Comparison of ENCODE assay signal across 10 cellular contexts in the genomic region with DNA sequence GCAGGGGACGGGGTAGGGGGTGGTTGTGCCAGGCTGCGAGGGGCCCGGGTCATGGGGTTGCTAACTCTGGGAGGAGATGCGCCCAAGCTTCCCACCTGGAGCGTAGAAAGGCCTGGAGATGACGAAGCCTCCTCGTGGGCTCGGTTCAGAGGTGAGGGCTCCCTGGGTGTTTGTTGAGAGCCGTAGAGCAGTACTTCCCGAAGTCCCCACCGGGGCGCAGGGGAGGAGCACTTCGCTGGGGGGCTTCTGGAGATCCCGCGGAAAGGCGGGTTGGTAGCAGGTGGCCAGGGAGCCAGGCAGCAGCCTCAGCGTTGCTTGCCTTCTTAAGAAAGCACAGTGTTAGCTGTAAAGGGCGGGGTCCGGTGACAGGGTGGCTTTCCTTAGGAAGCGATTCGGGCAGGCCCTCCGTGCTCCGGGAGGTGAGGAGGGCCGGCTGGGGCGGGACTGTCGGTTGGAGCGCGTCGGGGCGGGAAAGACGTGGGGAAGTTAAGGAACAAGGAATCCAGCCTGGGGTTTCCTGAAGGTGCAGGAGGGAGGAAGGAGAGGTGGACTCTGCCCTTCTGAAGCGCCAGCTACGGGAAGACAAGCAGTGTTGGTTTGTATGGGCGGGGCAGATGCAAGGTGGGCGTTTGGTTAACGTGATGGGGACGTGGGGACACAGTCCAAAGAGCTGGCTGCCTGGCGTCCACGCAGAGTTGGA. TPM values are rescaled to one million over a fixed set of nuclear protein-coding genes. Genes with fewer than 3 reads are reported as not detected.
DNase-seq lines count a peak whose midpoint lies in the region; ATAC-seq and FAIRE-seq lines count a peak whose summit lies in the region.
"Had no signal": no experiment of that assay in that cellular context is flagged by ENCODE, and none has a peak within 500 bp of the region (broad histone marks: within the 10 kb centered on the region; RNA-seq: fewer than 3 reads in every experiment).

No MANE protein-coding gene starts in this region.

- WGBS in mesendoderm (ENCODE audit: extremely low coverage, insufficient coverage, low lambda C conversion rate): no CpG with 5 or more reads among the region's 39 CpGs

- H3K18ac ChIP-seq in mesendoderm (ENCODE audit: low read length): no peak overlapping the region

- DNase-seq in stimulated activated CD4-positive, alpha-beta T cell treated with anti-CD3 and anti-CD28 coated beads, Interleukin-15, amount 100 ng/mL, for 24 hours: peak; percentile 12
- no peak for DNase-seq in stimulated activated CD4-positive, alpha-beta T cell treated with anti-CD3 and anti-CD28 coated beads, Interleukin-4, amount 100 ng/mL, for 1 hour
- peak; percentile 28 for DNase-seq in activated T-cell treated with anti-CD3 and anti-CD28 coated beads, Interleukin-2, amount 50 U/mL, for 48 hours
- DNase-seq in mesendoderm (peak; percentile 34), urothelium cell line (ENCODE audit: low spot score) (peak; percentile 47), NCI-H2029 (lab: John Stamatoyannopoulos, UW) (no peak), NOMO-1 (lab: John Stamatoyannopoulos, UW; ENCODE audit: unreplicated experiment in 2 of 2) (no peak)
- DNase-seq: DND-41; effector CD8-positive, alpha-beta T cell had no signal

- no peaks in the 10 kb centered on the region for H3K79me2 ChIP-seq in mesendoderm (ENCODE audit: control insufficient read depth, insufficient read depth, low read length)

- no peak for FAIRE-seq in urothelium cell line (lab: Jason Lieb, UNC)

- no peak overlapping the region for H3K4ac ChIP-seq in mesendoderm (ENCODE audit: low read depth, low read length)

- no peaks in the 10 kb centered on the region for H3K36me3 ChIP-seq in mesendoderm (ENCODE audit: control insufficient read depth, insufficient read depth, low read length)

- H3K4me1 ChIP-seq in mesendoderm (ENCODE audit: control insufficient read depth, low read depth, low read length): peaks cover 2% of the 10 kb centered on the region

- no peaks in the 10 kb centered on the region for H3K79me1 ChIP-seq in mesendoderm (ENCODE audit: low read length)

- no peak for ATAC-seq in GM21423 (IDR thresholded peaks at IDR 0.05; ENCODE audit: unreplicated experiment)

- no peak overlapping the region for H2BK120ac ChIP-seq in mesendoderm (ENCODE audit: low read depth, low read length)

- no peak overlapping the region for H3K4me3 ChIP-seq in mesendoderm (ENCODE audit: low read length)

- H4K5ac ChIP-seq in mesendoderm (ENCODE audit: low read length): no peak overlapping the region

- H2BK15ac ChIP-seq in mesendoderm (replicated peaks; ENCODE audit: low read depth): no peak overlapping the region

- H3K23ac ChIP-seq in mesendoderm (ENCODE audit: low read length): no peak overlapping the region

- H4K8ac ChIP-seq in mesendoderm (ENCODE audit: low read depth, low read length): no peak overlapping the region

- peak overlapping the region; percentile 56 for H3K56ac ChIP-seq in mesendoderm (ENCODE audit: low read length)

- H3K27ac ChIP-seq in mesendoderm (ENCODE audit: low read depth, low read length): no peak overlapping the region

- no peak overlapping the region for H2AK5ac ChIP-seq in mesendoderm (ENCODE audit: low read length)

- H3K4me2 ChIP-seq in mesendoderm (ENCODE audit: low read length): peak overlapping the region; percentile 52

- H3K27me3 ChIP-seq in mesendoderm (ENCODE audit: insufficient read depth, low read length, poor library complexity): peaks cover 43% of the 10 kb centered on the region

- no peak overlapping the region for H3K9ac ChIP-seq in mesendoderm (ENCODE audit: low read length)

- H2BK5ac ChIP-seq in mesendoderm (ENCODE audit: low read length): no peak overlapping the region

RNA-seq across cellular contexts. Expression of gene VSTM2B, which starts 3.3 kb away (rescaled TPM):
- polyA plus RNA-seq in mesendoderm (2013, experiment 1 of 2): 0.13 TPM
- 0.14 TPM for polyA plus RNA-seq in mesendoderm (2013, experiment 2 of 2)

Comparison
In these comparisons a context has a peak if more than half of its experiments do, and no peak if none do; other contexts are left out.
1. DNase-seq: peak in stimulated activated CD4-positive, alpha-beta T cell treated with anti-CD3 and anti-CD28 coated beads, Interleukin-15, amount 100 ng/mL, for 24 hours (single experiment), activated T-cell treated with anti-CD3 and anti-CD28 coated beads, Interleukin-2, amount 50 U/mL, for 48 hours (2 of 2), mesendoderm (single experiment) and urothelium cell line (single experiment); none in stimulated activated CD4-positive, alpha-beta T cell treated with anti-CD3 and anti-CD28 coated beads, Interleukin-4, amount 100 ng/mL, for 1 hour (single experiment), NCI-H2029 (single experiment) and NOMO-1 (0 of 2).